8 cellular contexts compared by ENCODE assay signal in the genomic region with DNA sequence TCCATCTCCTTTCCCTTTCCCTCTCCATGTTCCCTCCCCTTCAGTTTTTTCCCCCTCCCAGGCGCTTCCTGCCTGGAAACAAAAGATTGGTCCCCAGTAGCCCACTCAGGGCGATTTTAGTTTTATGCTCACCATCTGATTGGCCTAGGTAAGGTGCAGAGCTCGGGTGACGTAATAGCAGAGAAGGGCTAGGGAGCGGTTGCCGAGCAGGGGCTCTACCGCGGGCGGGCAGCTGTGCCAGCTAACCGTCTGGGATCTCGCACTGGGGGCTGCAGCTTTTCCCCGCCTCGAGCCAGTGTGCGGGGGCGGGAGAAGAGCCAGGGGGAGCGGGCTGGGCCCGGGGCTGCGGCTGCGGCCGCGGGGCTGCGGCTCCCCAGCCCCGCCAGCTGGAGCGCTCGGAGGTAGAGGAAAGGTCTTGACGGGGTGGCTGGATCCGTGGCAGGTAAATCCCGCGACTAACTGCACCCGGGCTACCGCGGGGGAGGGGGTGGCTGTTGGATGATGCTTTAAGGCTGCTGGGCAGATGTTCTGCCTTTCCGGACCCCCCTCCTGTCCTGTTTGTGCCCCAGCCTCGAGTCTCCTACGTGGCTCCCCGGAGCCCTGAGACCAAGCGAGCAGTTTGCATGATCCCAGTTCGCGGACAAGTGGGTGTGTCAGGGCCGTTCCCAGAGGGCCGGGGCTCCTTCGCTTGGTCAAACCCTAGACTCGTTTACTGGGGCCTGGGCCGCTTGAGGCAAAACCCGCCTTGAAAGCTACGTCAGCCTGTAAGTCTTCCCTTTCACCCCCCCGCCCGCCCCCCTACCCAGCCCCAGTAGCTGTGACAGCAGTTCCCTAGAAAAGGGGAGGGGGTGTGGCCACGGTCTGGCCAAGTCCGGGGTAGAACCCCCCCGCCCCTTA. TPM values are rescaled to one million over a fixed set of nuclear protein-coding genes. Genes with fewer than 3 reads are reported as not detected.
DNase-seq lines count a peak whose midpoint lies in the region; ATAC-seq, FAIRE-seq and TF ChIP-seq lines count a peak whose summit lies in the region.

A gene (plus strand): TSS at position 218 of the 897 bp plus-strand sequence. CDS start 26,913 bp downstream, outside the sequence.

- no peaks in the 10 kb centered on the region for H3K9me3 ChIP-seq in SJCRH30 (replicated peaks)

- TF ChIP-seq CTCF in GM12865 (IDR thresholded peaks at IDR 0.05; ENCODE audit: insufficient read depth, low read depth, low read length, missing control alignments) (no peak), bronchial epithelial cell (IDR thresholded peaks at IDR 0.05; ENCODE audit: insufficient read depth, low read length, severe bottlenecking) (no peak)

- FAIRE-seq in bronchial epithelial cell (lab: Jason Lieb, UNC): no peak
- FAIRE-seq in islet of Langerhans (lab: Jason Lieb, UNC): peak; percentile 98

- H3K27me3 ChIP-seq in SJCRH30: no peaks in the 10 kb centered on the region
- no peaks in the 10 kb centered on the region for H3K27me3 ChIP-seq in bronchial epithelial cell (ENCODE audit: control insufficient read depth, insufficient read depth, low read length)

- peak within 1 kb of the TSS; percentile 18; the same call in 1 of the 2 replicates for H3K4me3 ChIP-seq in GM12865 (ENCODE audit: low read depth, low read length)
- peak within 1 kb of the TSS; percentile 70 for H3K4me3 ChIP-seq in SJCRH30
- H3K4me3 ChIP-seq in bronchial epithelial cell (ENCODE audit: low read depth, low read length): peak within 1 kb of the TSS; percentile 28
- peak within 1 kb of the TSS; percentile 14 to 44 (median 25) for H3K4me3 ChIP-seq in skin epidermis

- H3K27ac ChIP-seq in SJCRH30: peak within 1 kb of the TSS; percentile 25
- H3K27ac ChIP-seq in skin epidermis: peak within 1 kb of the TSS in 4 of 21 experiments; percentile 38 to 72 (median 48)

- no peaks in the 10 kb centered on the region for H3K36me3 ChIP-seq in SJCRH30
- no peaks in the 10 kb centered on the region for H3K36me3 ChIP-seq in bronchial epithelial cell (ENCODE audit: control insufficient read depth, insufficient read depth, low read length)

- H3K4me1 ChIP-seq in SJCRH30: peaks cover 6% of the 10 kb centered on the region; the same call in 1 of the 2 replicates

- DNase-seq in GM12865 (ENCODE audit: low read depth) (no peak), SJCRH30 (peak; percentile 86 to 94), bronchial epithelial cell (ENCODE audit: low read depth) (peak; percentile 44), NCI-H446 treated with DMSO at 0.1 percent for 48 hours (lab: John Stamatoyannopoulos, UW) (no peak), AML-193 (lab: John Stamatoyannopoulos, UW) (no peak)

- peak; percentile 39 for ATAC-seq in HG03520 (IDR thresholded peaks at IDR 0.05; ENCODE audit: unreplicated experiment)

RNA-seq across cellular contexts. Expression of the gene that starts here (rescaled TPM):
- 4.1 and 5.2 TPM in 2 replicates for total RNA-seq in SJCRH30 (2014; rRNA removed; shearing (Covaris generic))
- under 0.01 TPM in 1 of 2 replicates, not detected in the other for total RNA-seq in bronchial epithelial cell

Comparison
In these comparisons a context has a peak if more than half of its experiments do, and no peak if none do; other contexts are left out.
1. Peak in DNase-seq and H3K4me3 ChIP-seq in bronchial epithelial cell; RNA of the gene not detected or under 1 TPM.
2. DNase-seq: peak in SJCRH30 (2 of 2); none in GM12865 (single experiment), NCI-H446 treated with DMSO at 0.1 percent for 48 hours (single experiment) and AML-193 (0 of 2).
3. H3K4me3 ChIP-seq: peak in every context shown above with its lines; median percentile 70 in SJCRH30; 28 in bronchial epithelial cell; 25 in skin epidermis; 18 in GM12865.